In genomic region chr5:157917909-157918809, GRCh38 we compare ENCODE assay signal across 8 cellular contexts. TPM values are rescaled to one million over a fixed set of nuclear protein-coding genes. Genes with fewer than 3 reads are reported as not detected.
DNase-seq lines count a peak whose midpoint lies in the region; ATAC-seq, FAIRE-seq and TF ChIP-seq lines count a peak whose summit lies in the region.

No MANE protein-coding gene starts in this region.

- H3K79me2 ChIP-seq in GM12878 (ENCODE audit: control insufficient read depth, insufficient read depth, low read length) = no peaks in the 10 kb centered on the region

- H3K4me3 Mint-ChIP-seq in CD4-positive, alpha-beta T cell = peak overlapping the region; percentile 9

- no peaks in the 10 kb centered on the region for H3K9me3 Mint-ChIP-seq in CD4-positive, alpha-beta T cell

- FAIRE-seq in GM12878 (lab: Jason Lieb, UNC) = peak; percentile 65

- no peaks in the 10 kb centered on the region for H3K9me3 ChIP-seq in CD4-positive, alpha-beta T cell (ENCODE audit: control insufficient read depth, low read length)
- no peaks in the 10 kb centered on the region for H3K9me3 ChIP-seq in GM12878 (replicated peaks; ENCODE audit: control insufficient read depth, insufficient read depth, low read length)

- H3K27me3 ChIP-seq in CD4-positive, alpha-beta T cell (ENCODE audit: control insufficient read depth, insufficient read depth, low read length) = no peaks in the 10 kb centered on the region
- H3K27me3 ChIP-seq in GM12878 (replicated peaks in 1 of 2; ENCODE audit: control insufficient read depth in 2 of 2, insufficient read depth in 2 of 2, low read length in 1 of 2) = no peaks in the 10 kb centered on the region

- H3K27ac Mint-ChIP-seq in CD4-positive, alpha-beta T cell = peak overlapping the region; percentile 60

- no peak for TF ChIP-seq POLR2A in GM12878 (IDR thresholded peaks at IDR 0.05; ENCODE audit: low read depth, low read length)

- in situ Hi-C loops in GM12878 (cut with MboI) = loop anchor here (5.0 kb wide), 2 partner anchors 61 to 96 kb away; partner anchors contain the start of gene CLINT1

- H3K4me1 ChIP-seq in GM12878 (ENCODE audit: control insufficient read depth, insufficient read depth, low read length) = no peaks in the 10 kb centered on the region; the same call in 1 of the 2 replicates

- H3K9ac ChIP-seq in GM12878 (ENCODE audit: control insufficient read depth, insufficient read depth, low read length) = no peak overlapping the region

- TF ChIP-seq CTCF in CD4-positive, alpha-beta T cell (IDR thresholded peaks at IDR 0.05) = peak; percentile 32
- TF ChIP-seq CTCF in GM12878 (IDR thresholded peaks at IDR 0.05 in 2 of 3, conservative IDR thresholded peaks at IDR 0.05 in 1 of 3; ENCODE audit: control insufficient read depth in 2 of 3, extremely low read depth in 1 of 3, insufficient read depth in 1 of 3, low read depth in 3 of 3, low read length in 3 of 3) = peak; percentile 64 to 71 (median 65)

- RAD21 ChIA-PET in GM12878 (lab: Charles Lee; ENCODE audit: unreplicated experiment) = interaction anchor here (0.8 to 8.7 kb wide), 10 partner anchors 31 to 101 kb away, joined by 4 to 66 read pairs (median 6); partner anchors contain the start of gene CLINT1

- peak; percentile 63 for ATAC-seq in CD4-positive, alpha-beta T cell (ENCODE audit: poor library complexity)
- peak; percentile 60 for ATAC-seq in GM21367 (IDR thresholded peaks at IDR 0.05; ENCODE audit: unreplicated experiment)
- ATAC-seq in GM12878 = peak; percentile 92

- no peaks in the 10 kb centered on the region for H3K36me3 ChIP-seq in GM12878 (ENCODE audit: control insufficient read depth in 2 of 2, insufficient read depth in 2 of 2, low read length in 1 of 2)

- SMC1A ChIA-PET in GM12878 (lab: Charles Lee; ENCODE audit: uncharacterized antibody, unreplicated experiment) = interaction anchor here (0.6 to 9.0 kb wide), 17 partner anchors 9 to 470 kb away, joined by 3 to 150 read pairs (median 5); partner anchors contain the start of gene CLINT1

- no peak overlapping the region for H3K4me2 ChIP-seq in GM12878 (ENCODE audit: control insufficient read depth, insufficient read depth)

- no peak for TF ChIP-seq EP300 in GM12878 (IDR thresholded peaks at IDR 0.05; ENCODE audit: borderline replicate concordance in 1 of 2, control insufficient read depth in 1 of 2, low read depth in 2 of 2, low read length in 2 of 2)

- no peaks in the 10 kb centered on the region for H4K20me1 ChIP-seq in GM12878 (ENCODE audit: control insufficient read depth, insufficient read depth)

- no peak overlapping the region for H3K4me3 ChIP-seq in GM12878

- DNase-seq in CD4-positive, alpha-beta T cell = peak; percentile 19 to 55 (median 38)
- DNase-seq in LHCN-M2 (ENCODE audit: low read depth) = peak; percentile 70
- peak; percentile 11 for DNase-seq in T-helper 22 cell (ENCODE audit: low read depth)
- no peak for DNase-seq in GM12878 (ENCODE audit: low read depth, low spot score)
- peak; percentile 94 for DNase-seq in islet precursor cell
- peak; percentile 71 for DNase-seq in stimulated activated CD4-positive, alpha-beta T cell treated with anti-CD3 and anti-CD28 coated beads, Interleukin-4, amount 100 ng/mL, for 24 hours
- DNase-seq in DMS153 treated with DMSO at 0.1 percent for 48 hours (lab: John Stamatoyannopoulos, UW; ENCODE audit: unreplicated experiment) = no peak

- intact Hi-C loops in CD4-positive, alpha-beta T cell (cut with DNase I, micrococcal nuclease) = loop anchor here in 1 of 2 experiments (2.0 kb wide), 2 partner anchors 63 to 97 kb away; no protein-coding TSS in a partner anchor
- intact Hi-C loops in GM12878 (cut with micrococcal nuclease; ENCODE audit: unreplicated experiment) = loop anchor here (1.0 to 2.0 kb wide), 5 partner anchors 31 to 102 kb away; no protein-coding TSS in a partner anchor

- no TSS peak for BruUV-seq in GM12878 (replicated peaks; lab: Mats Ljungman, UMichigan)

- CTCF ChIA-PET in CD4-positive, alpha-beta T cell (lab: Charles Lee) = interaction anchor here (0.7 kb wide), 1 partner anchor 11 kb away, joined by 4 read pairs; no protein-coding TSS in a partner anchor
- CTCF ChIA-PET in GM12878 (lab: Yijun Ruan, JAX) = interaction anchor here (0.6 to 9.1 kb wide), 20 partner anchors 9 to 156 kb away, joined by 3 to 166 read pairs (median 4); partner anchors contain the start of gene CLINT1

- no peaks in the 10 kb centered on the region for H3K27me3 Mint-ChIP-seq in CD4-positive, alpha-beta T cell

- H3K27ac ChIP-seq in CD4-positive, alpha-beta T cell (ENCODE audit: low read depth, low read length) = no peak overlapping the region
- no peak overlapping the region for H3K27ac ChIP-seq in GM12878 (ENCODE audit: control insufficient read depth, insufficient read depth)

- no peak overlapping the region for H2AFZ ChIP-seq in GM12878 (ENCODE audit: control insufficient read depth, low read depth, low read length)

- peaks cover 29% of the 10 kb centered on the region for H3K4me1 Mint-ChIP-seq in CD4-positive, alpha-beta T cell (ENCODE audit: low read depth)

- H3K36me3 Mint-ChIP-seq in CD4-positive, alpha-beta T cell (ENCODE audit: low read depth) = no peaks in the 10 kb centered on the region

- WGBS in GM12878 (ENCODE audit: insufficient coverage, insufficient replicate concordance, low lambda C conversion rate, missing lambda C conversion rate) = 50% methylated on average over 8 of the region's 8 CpGs

- TF ChIP-seq RAD21 in GM12878 (IDR thresholded peaks at IDR 0.05; ENCODE audit: insufficient read depth, low read depth, low read length) = peak; percentile 81

- POLR2A ChIA-PET in CD4-positive, alpha-beta T cell (lab: Charles Lee) = interaction anchor here (1.4 kb wide), 1 partner anchor 59 kb away, joined by 5 read pairs; the partner anchor contains the start of gene CLINT1
- POLR2A ChIA-PET in GM12878 (lab: Charles Lee) = interaction anchor here (0.6 to 1.4 kb wide), 2 partner anchors 45 to 66 kb away, joined by 3 to 4 read pairs; no protein-coding TSS in a partner anchor

TF ChIP-seq in GM12878, 131 proteins besides CTCF, POLR2A, EP300 and RAD21 (continues in another document):
- no peak for TF ChIP-seq ASH2L (IDR thresholded peaks at IDR 0.05; ENCODE audit: borderline replicate concordance, low read depth)
- TF ChIP-seq SUPT20H (IDR thresholded peaks at IDR 0.05; ENCODE audit: borderline replicate concordance, control insufficient read depth, low read depth, low read length) = no peak
- TF ChIP-seq JUNB (IDR thresholded peaks at IDR 0.05) = peak; percentile 17; the same call in 1 of the 2 replicates
- TF ChIP-seq IKZF1 (conservative IDR thresholded peaks at IDR 0.05) = peak; percentile 54
- no peak for TF ChIP-seq ZBTB4 (CRISPR knock-in tag; IDR thresholded peaks at IDR 0.05)
- no peak for TF ChIP-seq RAD51 (IDR thresholded peaks at IDR 0.05)

RNA-seq across cellular contexts. Expression of gene CLINT1, which starts 59.2 kb away (rescaled TPM):
- 10 to 100 TPM; 89.9 to 91.3 TPM for total RNA-seq in CD4-positive, alpha-beta T cell
- total RNA-seq in LHCN-M2 (2014; rRNA removed) (52.6 and 64.8 TPM in 2 replicates), GM12878 (2014; rRNA removed) (94.9 and 113 TPM in 2 replicates), GM12878 (2014; rRNA removed; fragmentation: Illumina TruSeq; extraction: Trizol) (78.0 and 79.3 TPM in 2 replicates), GM12878 (2021) (78.6 and 96.7 TPM in 2 replicates)
- 30.6 TPM for polyA plus RNA-seq in LHCN-M2 (2012)
- 117 and 124 TPM in 2 replicates for total RNA-seq in GM12878 (2013; cell fraction: nucleolus; rRNA removed)
- 31.2 TPM for polyA plus RNA-seq in GM12878 (2011; ENCODE audit: low read depth)
- polyA plus RNA-seq in GM12878 (2011; rRNA removed) (118 and 126 TPM in 2 replicates), GM12878 (2014; fragmentation: Illumina TruSeq; extraction: Trizol) (136 and 150 TPM in 2 replicates), GM12878 (2014; fragmentation: Nextera tagmentation; extraction: Ambion mirVana) (10 to 100 TPM; 30.0 to 40.2 TPM), GM12878 (2014; rRNA removed) (100 and 102 TPM in 2 replicates), GM12878 (2016; fragmentation: Nextera tagmentation; extraction: Ambion mirVana) (100 to 1,000 TPM; 111 to 118 TPM)
- polyA plus RNA-seq in GM12878 (2011; cell fraction: cytosol; rRNA removed) = 187 and 205 TPM in 2 replicates
- polyA plus RNA-seq in GM12878 (2011; cell fraction: nucleus; rRNA removed) = 156 and 163 TPM in 2 replicates
- polyA plus RNA-seq in GM12878 (2012) = 23.7 and 24.9 TPM in 2 replicates
- 233 and 304 TPM in 2 replicates for polyA minus RNA-seq in GM12878 (2011; rRNA and poly(A)+ RNA removed)
- polyA minus RNA-seq in GM12878 (2011; cell fraction: cytosol; rRNA and poly(A)+ RNA removed) = 50.5 and 63.3 TPM in 2 replicates
- 38.8 and 58.5 TPM in 2 replicates for polyA minus RNA-seq in GM12878 (2011; cell fraction: nucleus; rRNA and poly(A)+ RNA removed)

Comparison
In these comparisons a context has a peak if more than half of its experiments do, and no peak if none do; other contexts are left out.
1. DNase-seq: peak in CD4-positive, alpha-beta T cell (10 of 10), LHCN-M2 (single experiment), T-helper 22 cell (single experiment), islet precursor cell (single experiment) and stimulated activated CD4-positive, alpha-beta T cell treated with anti-CD3 and anti-CD28 coated beads, Interleukin-4, amount 100 ng/mL, for 24 hours (single experiment); none in GM12878 (single experiment) and DMS153 treated with DMSO at 0.1 percent for 48 hours (single experiment).
2. Peak in every context shown above with its lines, with median percentiles within 50 percentile points of each other: ATAC-seq.